Comparison of ENCODE assay signal across 28 cellular contexts in genomic region chr12:62885242-62885641, GRCh38. TPM values are rescaled to one million over a fixed set of nuclear protein-coding genes. Genes with fewer than 3 reads are reported as not detected.
"Had no signal": no experiment of that assay in that cellular context is flagged by ENCODE, and none has a peak within 500 bp of the region (broad histone marks: within the 10 kb centered on the region; RNA-seq: fewer than 3 reads in every experiment).

No MANE protein-coding gene starts in this region.

- H3K36me3 ChIP-seq: colonic mucosa, esophagus muscularis mucosa, esophagus squamous epithelium, gastrocnemius medialis, gastroesophageal sphincter, heart left ventricle, heart right ventricle had no signal

- H3K4me3 Mint-ChIP-seq: dendritic cell treated with granulocyte-macrophage colony-stimulating factor and Interleukin-4, amounts not matched to agents 40 ng/mL and 50 ng/mL, for 4 days; effector memory CD8-positive, alpha-beta T cell; endodermal cell had no signal

- H3K4me3 ChIP-seq: colonic mucosa, coronary artery, dorsolateral prefrontal cortex, esophagus muscularis mucosa, esophagus squamous epithelium, gastrocnemius medialis, gastroesophageal sphincter, heart left ventricle, heart right ventricle had no signal

- H3K4me1 ChIP-seq: colonic mucosa, esophagus muscularis mucosa, esophagus squamous epithelium, foreskin keratinocyte, gastrocnemius medialis, gastroesophageal sphincter had no signal

- ATAC-seq: effector memory CD8-positive, alpha-beta T cell; esophagus mucosa; foreskin keratinocyte; gastrocnemius medialis; gastroesophageal sphincter; heart left ventricle; heart right ventricle had no signal

- DNase-seq: colonic mucosa; cortex of kidney; dermis blood vessel endothelial cell; dorsolateral prefrontal cortex; effector CD4-positive, alpha-beta T cell; effector CD8-positive, alpha-beta T cell; effector memory CD4-positive, alpha-beta T cell; effector memory CD8-positive, alpha-beta T cell; endodermal cell; esophagus squamous epithelium; foreskin fibroblast; foreskin keratinocyte; foreskin melanocyte; gastrocnemius medialis; glutamatergic neuron; head of caudate nucleus; heart left ventricle; heart right ventricle had no signal

- H3K27ac Mint-ChIP-seq: dendritic cell treated with granulocyte-macrophage colony-stimulating factor and Interleukin-4, amounts not matched to agents 40 ng/mL and 50 ng/mL, for 4 days; effector memory CD8-positive, alpha-beta T cell; endodermal cell had no signal

- H3K27me3 ChIP-seq: colonic mucosa, dorsolateral prefrontal cortex, esophagus muscularis mucosa, esophagus squamous epithelium, gastrocnemius medialis, gastroesophageal sphincter, heart left ventricle, heart right ventricle had no signal

- H3K9me3 ChIP-seq: colonic mucosa, esophagus muscularis mucosa, esophagus squamous epithelium, gastrocnemius medialis, gastroesophageal sphincter had no signal

- FAIRE-seq: colon, endometrium, endothelial cell of umbilical vein, frontal cortex had no signal

- H3K27ac ChIP-seq: colonic mucosa, coronary artery, epithelial cell of prostate, esophagus muscularis mucosa, esophagus squamous epithelium, foreskin keratinocyte, gastrocnemius medialis, gastroesophageal sphincter, heart left ventricle, heart right ventricle had no signal

- H3K9me3 Mint-ChIP-seq: effector memory CD8-positive, alpha-beta T cell had no signal

- H3K27me3 Mint-ChIP-seq: dendritic cell treated with granulocyte-macrophage colony-stimulating factor and Interleukin-4, amounts not matched to agents 40 ng/mL and 50 ng/mL, for 4 days had no signal

RNA-seq across cellular contexts. Expression of gene PPM1H, which starts 49.7 kb away (rescaled TPM):
- total RNA-seq: foreskin keratinocyte had no signal
